23 cellular contexts compared by ENCODE assay signal in genomic region chr9:87674565-87675299, GRCh38. TPM values are rescaled to one million over a fixed set of nuclear protein-coding genes. Genes with fewer than 3 reads are reported as not detected.
DNase-seq lines count a peak whose midpoint lies in the region; ATAC-seq and TF ChIP-seq lines count a peak whose summit lies in the region.
"Had no signal": no experiment of that assay in that cellular context is flagged by ENCODE, and none has a peak within 500 bp of the region (broad histone marks: within the 10 kb centered on the region; RNA-seq: fewer than 3 reads in every experiment).

No MANE protein-coding gene starts in this region.

- no peak for DNase-seq in A673 (ENCODE audit: low spot score)
- DNase-seq in OCI-M2 (lab: John Stamatoyannopoulos, UW; ENCODE audit: unreplicated experiment): peak; percentile 34
- peak; percentile 46 for DNase-seq in coronary artery (ENCODE audit: low spot score)
- peak; percentile 65 for DNase-seq in mesenchymal stem cell
- DNase-seq in activated gamma-delta T cell (lab: John Stamatoyannopoulos, UW): no peak
- no peak for DNase-seq in gastrocnemius medialis
- no peak for DNase-seq in aorta
- DNase-seq in occipital lobe (lab: John Stamatoyannopoulos, UW): no peak
- DNase-seq: activated CD8-positive, alpha-beta T cell treated with anti-CD3 and anti-CD28 coated beads, Interleukin-2, amount 10 ng/mL, durations not matched to agents 7 days and 5 days; activated gamma-delta T cell treated with Interleukin-2 at 50 U/mL for 16 hours; AML-193; CD4-positive, alpha-beta T cell; heart left ventricle; left colon; MG63; NCI-H2081 treated with DMSO at 0.1 percent for 48 hours; sigmoid colon; stimulated activated CD4-positive, alpha-beta T cell treated with anti-CD3 and anti-CD28 coated beads, Interleukin-15, amount 100 ng/mL, for 24 hours; stimulated activated naive CD8-positive, alpha-beta T cell treated with anti-CD3 and anti-CD28 coated beads, Interleukin-15, Interleukin-2, amounts not matched to agents 100 U/mL and 50 U/mL, for 24 hours; T-helper 1 cell had no signal

- H2BK5ac ChIP-seq in mesenchymal stem cell (ENCODE audit: low read depth, low read length, poor library complexity, severe bottlenecking): no peak overlapping the region

- intact Hi-C loops in A673 (cut with micrococcal nuclease; ENCODE audit: unreplicated experiment) (no loop called here), gastrocnemius medialis (cut with DNase I; ENCODE audit: low total_unique reads) (loop anchor here (5.0 kb wide), 1 partner anchor 903 kb away; no protein-coding TSS in a partner anchor), aorta (cut with DNase I) (no loop called here)

- no peak overlapping the region for H2BK120ac ChIP-seq in mesenchymal stem cell (ENCODE audit: low read depth, low read length)

- no peaks in the 10 kb centered on the region for H3K9me3 ChIP-seq in A673 (ENCODE audit: low read depth, low read length, poor library complexity, severe bottlenecking)
- no peaks in the 10 kb centered on the region for H3K9me3 ChIP-seq in mesenchymal stem cell (ENCODE audit: control insufficient read depth, low read length)
- H3K9me3 ChIP-seq in gastrocnemius medialis: no peaks in the 10 kb centered on the region
- H3K9me3 ChIP-seq in aorta (ENCODE audit: control insufficient read depth, low read length): no peaks in the 10 kb centered on the region
- H3K9me3 ChIP-seq: heart left ventricle, MG63, sigmoid colon, thyroid gland had no signal

- 94% methylated on average over 5 of the region's 6 CpGs for WGBS in mesenchymal stem cell
- WGBS in aorta, 2 donors: 85 to 87% methylated on average over 6 of the region's 6 CpGs

- no peak overlapping the region for H2BK15ac ChIP-seq in mesenchymal stem cell (ENCODE audit: low read depth, poor library complexity, severe bottlenecking)

- H3K27ac ChIP-seq in A673 (ENCODE audit: low read depth, low read length, poor library complexity, severe bottlenecking) (peak overlapping the region; percentile 22), coronary artery (no peak overlapping the region), mesenchymal stem cell (ENCODE audit: low read length, poor library complexity, severe bottlenecking) (no peak overlapping the region), gastrocnemius medialis (no peak overlapping the region), aorta (ENCODE audit: low read depth in 1 of 2, low read length in 2 of 2) (no peak overlapping the region)
- H3K27ac ChIP-seq: heart left ventricle, neural progenitor cell, RWPE1, thyroid gland had no signal

- H3K14ac ChIP-seq in mesenchymal stem cell (ENCODE audit: low read length in 2 of 2): no peak overlapping the region

- no peak overlapping the region for H3K4me3 ChIP-seq in A673 (ENCODE audit: low read depth, low read length, poor library complexity, severe bottlenecking)
- H3K4me3 ChIP-seq in coronary artery: no peak overlapping the region
- no peak overlapping the region for H3K4me3 ChIP-seq in mesenchymal stem cell (ENCODE audit: insufficient read depth in 1 of 2, low read depth in 1 of 2, low read length in 2 of 2)
- no peak overlapping the region for H3K4me3 ChIP-seq in gastrocnemius medialis
- no peak overlapping the region for H3K4me3 ChIP-seq in aorta (ENCODE audit: low read length in 2 of 2)
- H3K4me3 ChIP-seq: heart left ventricle, MG63, neural progenitor cell, sigmoid colon, thyroid gland had no signal

- BruUV-seq in A673 (replicated peaks; lab: Mats Ljungman, UMichigan): no TSS peak

- H3K18ac ChIP-seq in mesenchymal stem cell (ENCODE audit: low read depth in 1 of 2, low read length in 2 of 2): no peak overlapping the region

- TF ChIP-seq CTCF in A673 (conservative IDR thresholded peaks at IDR 0.05; ENCODE audit: low read depth, low read length): no peak
- TF ChIP-seq CTCF in coronary artery (IDR thresholded peaks at IDR 0.05): no peak
- TF ChIP-seq CTCF in gastrocnemius medialis (IDR thresholded peaks at IDR 0.05 in 4 of 5, conservative IDR thresholded peaks at IDR 0.05 in 1 of 5): no peak

- H4K91ac ChIP-seq in mesenchymal stem cell (ENCODE audit: low read length): no peak overlapping the region

- peaks cover 62% of the 10 kb centered on the region for H3K36me3 ChIP-seq in A673 (ENCODE audit: insufficient read depth, low read length, poor library complexity, severe bottlenecking)
- H3K36me3 ChIP-seq in mesenchymal stem cell (ENCODE audit: control insufficient read depth in 1 of 2, insufficient read depth in 2 of 2, low read depth in 1 of 2, low read length in 2 of 2): peaks cover 0 to 66% of the 10 kb centered on the region in 2 experiments
- no peaks in the 10 kb centered on the region for H3K36me3 ChIP-seq in gastrocnemius medialis
- no peaks in the 10 kb centered on the region for H3K36me3 ChIP-seq in aorta (ENCODE audit: control insufficient read depth in 1 of 2, insufficient read depth in 2 of 2, low read length in 1 of 2)
- H3K36me3 ChIP-seq: heart left ventricle, neural progenitor cell, thyroid gland had no signal

- no peak overlapping the region for H2AFZ ChIP-seq in mesenchymal stem cell (ENCODE audit: low read depth, low read length)
- H2AFZ ChIP-seq: neural progenitor cell had no signal

- ATAC-seq in gastrocnemius medialis: no peak
- ATAC-seq in aorta (ENCODE audit: low FRiP score): no peak
- ATAC-seq: activated CD8-positive, alpha-beta T cell treated with anti-CD3 and anti-CD28 coated beads, Interleukin-2, amount 10 ng/mL, durations not matched to agents 7 days and 5 days; heart left ventricle; left colon had no signal

- CTCF ChIA-PET in A673 (lab: Charles Lee): no interaction called here

- no peak for TF ChIP-seq POLR2A in gastrocnemius medialis (IDR thresholded peaks at IDR 0.05)

- in situ Hi-C loops in gastrocnemius medialis (cut with MboI; ENCODE audit: low sequenced_read_pairs in 4 of 4): loop anchor here in 3 of 4 donors (5.0 to 25.0 kb wide), 3 partner anchors 138 to 1262 kb away; no protein-coding TSS in a partner anchor

- H4K8ac ChIP-seq in mesenchymal stem cell (ENCODE audit: low read length): no peak overlapping the region

- no peak overlapping the region for H3K23ac ChIP-seq in mesenchymal stem cell (ENCODE audit: low read length in 2 of 2)

- POLR2A ChIA-PET in A673 (lab: Charles Lee; ENCODE audit: low non-redundant PET): no interaction called here

- H3K27me3 ChIP-seq in A673 (replicated peaks; ENCODE audit: insufficient read depth, low read depth, low read length, poor library complexity): no peaks in the 10 kb centered on the region
- H3K27me3 ChIP-seq in mesenchymal stem cell (ENCODE audit: control insufficient read depth in 1 of 2, insufficient read depth in 1 of 2, low read length in 2 of 2): no peaks in the 10 kb centered on the region
- no peaks in the 10 kb centered on the region for H3K27me3 ChIP-seq in gastrocnemius medialis
- no peaks in the 10 kb centered on the region for H3K27me3 ChIP-seq in aorta (ENCODE audit: control insufficient read depth in 1 of 2, insufficient read depth in 2 of 2, low read length in 1 of 2)
- H3K27me3 ChIP-seq: heart left ventricle, MG63, neural progenitor cell, sigmoid colon, thyroid gland had no signal

- H3K4me2 ChIP-seq in mesenchymal stem cell (ENCODE audit: low read length, poor library complexity, severe bottlenecking): no peak overlapping the region
- H3K4me2 ChIP-seq: neural progenitor cell had no signal

- H2BK12ac ChIP-seq in mesenchymal stem cell (ENCODE audit: low read length in 2 of 2): no peak overlapping the region

- no peak overlapping the region for H2AK5ac ChIP-seq in mesenchymal stem cell (ENCODE audit: low read length, severe bottlenecking)

- H3K79me1 ChIP-seq in mesenchymal stem cell (replicated peaks; ENCODE audit: low read length, poor library complexity, severe bottlenecking): peaks cover 18% of the 10 kb centered on the region

- H3K4me1 ChIP-seq in A673 (ENCODE audit: insufficient read depth, low read length, poor library complexity, severe bottlenecking) (peaks cover 7% of the 10 kb centered on the region), mesenchymal stem cell (ENCODE audit: control insufficient read depth, insufficient read depth, low read depth, low read length) (peaks cover 7% of the 10 kb centered on the region), gastrocnemius medialis (no peaks in the 10 kb centered on the region), aorta (ENCODE audit: control insufficient read depth in 1 of 2, insufficient read depth in 2 of 2, low read length in 2 of 2) (no peaks in the 10 kb centered on the region)
- H3K4me1 ChIP-seq: neural progenitor cell had no signal

- H3K9ac ChIP-seq in mesenchymal stem cell (ENCODE audit: low read length): no peak overlapping the region
- H3K9ac ChIP-seq: neural progenitor cell had no signal

- H3K4ac ChIP-seq in mesenchymal stem cell (ENCODE audit: low read depth in 1 of 2, low read length in 2 of 2): no peak overlapping the region

RNA-seq across cellular contexts. Expression of gene CTSL, which starts 51.2 kb away (rescaled TPM):
- total RNA-seq in A673 (2021): 17.0 and 21.0 TPM in 2 replicates
- polyA plus RNA-seq in mesenchymal stem cell (2013, experiment 1 of 2): 288 TPM
- 307 TPM for polyA plus RNA-seq in mesenchymal stem cell (2013, experiment 2 of 2)
- total RNA-seq in gastrocnemius medialis: 100 to 1,000 TPM in 1 of 4 donors, 10 to 100 TPM in 3; 37.3 to 110 (median 56.8) TPM
- 100 to 1,000 TPM; 130 to 174 TPM for total RNA-seq in aorta
- polyA plus RNA-seq in aorta: 100 to 1,000 TPM in 1 of 2 donors, 10 to 100 TPM in 1; 73.1 to 116 TPM
- total RNA-seq in occipital lobe: 40.4 TPM
- total RNA-seq: activated CD8-positive, alpha-beta T cell treated with anti-CD3 and anti-CD28 coated beads, Interleukin-2, amount 10 ng/mL, durations not matched to agents 7 days and 5 days had no signal

Comparison
In these comparisons a context has a peak if more than half of its experiments do, and no peak if none do; other contexts are left out.
1. DNase-seq: peak in OCI-M2 (single experiment), coronary artery (single experiment) and mesenchymal stem cell (single experiment); none in A673 (single experiment), activated gamma-delta T cell (single experiment), gastrocnemius medialis (0 of 2), aorta (0 of 2) and occipital lobe (single experiment).